In genomic region chr1:163596541-163597258, GRCh38 we compare ENCODE assay signal across 1 cellular context.
TF ChIP-seq lines count a peak whose summit lies in the region.

No MANE protein-coding gene starts in this region.

TF ChIP-seq in WTC11, 78 proteins besides CTCF, POLR2A, EP300 and RAD21 (continued from another document):
- TF ChIP-seq, protein P1, sequence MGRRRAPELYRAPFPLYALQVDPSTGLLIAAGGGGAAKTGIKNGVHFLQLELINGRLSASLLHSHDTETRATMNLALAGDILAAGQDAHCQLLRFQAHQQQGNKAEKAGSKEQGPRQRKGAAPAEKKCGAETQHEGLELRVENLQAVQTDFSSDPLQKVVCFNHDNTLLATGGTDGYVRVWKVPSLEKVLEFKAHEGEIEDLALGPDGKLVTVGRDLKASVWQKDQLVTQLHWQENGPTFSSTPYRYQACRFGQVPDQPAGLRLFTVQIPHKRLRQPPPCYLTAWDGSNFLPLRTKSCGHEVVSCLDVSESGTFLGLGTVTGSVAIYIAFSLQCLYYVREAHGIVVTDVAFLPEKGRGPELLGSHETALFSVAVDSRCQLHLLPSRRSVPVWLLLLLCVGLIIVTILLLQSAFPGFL (CRISPR knock-in tag; IDR thresholded peaks at IDR 0.05; ENCODE audit: borderline replicate concordance): no peak
- no peak for TF ChIP-seq NFE2L1 (CRISPR knock-in tag; IDR thresholded peaks at IDR 0.05)
- TF ChIP-seq, protein P2, sequence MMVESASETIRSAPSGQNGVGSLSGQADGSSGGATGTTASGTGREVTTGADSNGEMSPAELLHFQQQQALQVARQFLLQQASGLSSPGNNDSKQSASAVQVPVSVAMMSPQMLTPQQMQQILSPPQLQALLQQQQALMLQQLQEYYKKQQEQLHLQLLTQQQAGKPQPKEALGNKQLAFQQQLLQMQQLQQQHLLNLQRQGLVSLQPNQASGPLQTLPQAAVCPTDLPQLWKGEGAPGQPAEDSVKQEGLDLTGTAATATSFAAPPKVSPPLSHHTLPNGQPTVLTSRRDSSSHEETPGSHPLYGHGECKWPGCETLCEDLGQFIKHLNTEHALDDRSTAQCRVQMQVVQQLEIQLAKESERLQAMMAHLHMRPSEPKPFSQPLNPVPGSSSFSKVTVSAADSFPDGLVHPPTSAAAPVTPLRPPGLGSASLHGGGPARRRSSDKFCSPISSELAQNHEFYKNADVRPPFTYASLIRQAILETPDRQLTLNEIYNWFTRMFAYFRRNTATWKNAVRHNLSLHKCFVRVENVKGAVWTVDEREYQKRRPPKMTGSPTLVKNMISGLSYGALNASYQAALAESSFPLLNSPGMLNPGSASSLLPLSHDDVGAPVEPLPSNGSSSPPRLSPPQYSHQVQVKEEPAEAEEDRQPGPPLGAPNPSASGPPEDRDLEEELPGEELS (CRISPR knock-in tag; IDR thresholded peaks at IDR 0.05): no peak
- no peak for TF ChIP-seq ZNF512 (CRISPR knock-in tag; IDR thresholded peaks at IDR 0.05; ENCODE audit: borderline replicate concordance)
- TF ChIP-seq MYBL2 (CRISPR knock-in tag; IDR thresholded peaks at IDR 0.05): 0 out of 2 replicates have a peak, but pooled peaks have one; percentile 41
